In the genomic region with DNA sequence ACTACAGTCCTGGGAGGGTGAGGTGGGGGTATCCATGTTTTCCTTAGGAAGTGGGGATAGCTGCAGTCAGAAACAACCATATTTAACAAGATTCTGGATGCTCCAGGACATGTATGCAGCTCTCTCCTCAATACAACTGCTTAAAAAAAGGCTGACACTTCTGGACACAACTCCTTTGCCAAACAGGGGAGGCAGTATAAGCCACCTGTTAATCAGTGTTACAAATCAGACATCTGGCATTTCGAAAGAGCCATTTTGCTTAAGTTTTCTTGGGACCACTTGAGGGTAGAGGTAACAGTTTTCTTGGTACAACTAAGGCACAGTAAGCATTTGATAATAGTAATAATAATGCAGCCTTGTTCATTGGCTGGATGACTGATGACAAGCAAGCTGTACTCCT, we compare ENCODE assay signal across 20 cellular contexts. TPM values are rescaled to one million over a fixed set of nuclear protein-coding genes. Genes with fewer than 3 reads are reported as not detected.
"Had no signal": no experiment of that assay in that cellular context is flagged by ENCODE, and none has a peak within 500 bp of the region (broad histone marks: within the 10 kb centered on the region; RNA-seq: fewer than 3 reads in every experiment).

No MANE protein-coding gene starts in this region.

- H3K27me3 Mint-ChIP-seq: activated B cell treated with CpG ODN at 0.5 μM for 24 hours had no signal

- H3K27ac ChIP-seq: body of pancreas, sigmoid colon, thoracic aorta, upper lobe of right lung had no signal

- H3K9me3 ChIP-seq: body of pancreas, sigmoid colon, thoracic aorta, upper lobe of right lung had no signal

- DNase-seq: activated B cell treated with CpG ODN at 0.5 μM for 24 hours; activated CD4-positive, alpha-beta T cell treated with anti-CD3 and anti-CD28 coated beads for 48 hours; activated CD8-positive, alpha-beta T cell treated with anti-CD3 and anti-CD28 coated beads for 36 hours; activated effector memory CD4-positive, alpha-beta T cell treated with Interleukin-2 at 50 U/mL for 16 hours; activated naive CD4-positive, alpha-beta T cell treated with anti-CD3 and anti-CD28 coated beads, Interleukin-2, amount 50 U/mL, for 16 hours; activated T-cell treated with anti-CD3 and anti-CD28 coated beads, Interleukin-2, amount 50 U/mL, for 4 hours; amniotic stem cell; body of pancreas; effector memory CD4-positive, alpha-beta T cell; midbrain; sigmoid colon; stimulated activated CD4-positive, alpha-beta T cell treated with anti-CD3 and anti-CD28 coated beads, Interleukin-2, amount 100 ng/mL, for 24 hours; upper lobe of right lung had no signal

- H3K36me3 ChIP-seq: sigmoid colon, thoracic aorta, upper lobe of right lung had no signal

- H3K4me1 Mint-ChIP-seq: activated B cell treated with CpG ODN at 0.5 μM for 24 hours; central memory CD8-positive, alpha-beta T cell; stimulated activated effector memory CD8-positive, alpha-beta T cell treated with anti-CD3 and anti-CD28 coated beads, Interleukin-12 subunit alpha, Interleukin-12 subunit beta, amount 100 ng/mL, for 72 hours had no signal

- H3K27ac Mint-ChIP-seq: activated B cell treated with CpG ODN at 0.5 μM for 24 hours; activated CD8-positive, alpha-beta T cell treated with anti-CD3 and anti-CD28 coated beads for 36 hours; stimulated activated effector memory CD8-positive, alpha-beta T cell treated with anti-CD3 and anti-CD28 coated beads, Interleukin-12 subunit alpha, Interleukin-12 subunit beta, amount 100 ng/mL, for 72 hours had no signal

- H3K9me3 Mint-ChIP-seq: activated B cell treated with CpG ODN at 0.5 μM for 24 hours; activated CD8-positive, alpha-beta T cell treated with anti-CD3 and anti-CD28 coated beads for 36 hours; activated T-cell treated with anti-CD3 and anti-CD28 coated beads, Interleukin-2, amount 50 U/mL, for 4 hours; central memory CD8-positive, alpha-beta T cell; stimulated activated effector memory CD8-positive, alpha-beta T cell treated with anti-CD3 and anti-CD28 coated beads, Interleukin-12 subunit alpha, Interleukin-12 subunit beta, amount 100 ng/mL, for 72 hours had no signal

- H3K4me1 ChIP-seq: body of pancreas, sigmoid colon, upper lobe of right lung had no signal

- H3K4me3 Mint-ChIP-seq: activated B cell treated with CpG ODN at 0.5 μM for 24 hours; activated CD8-positive, alpha-beta T cell treated with anti-CD3 and anti-CD28 coated beads for 36 hours; activated T-cell treated with anti-CD3 and anti-CD28 coated beads, Interleukin-2, amount 50 U/mL, for 4 hours; central memory CD8-positive, alpha-beta T cell; stimulated activated effector memory CD8-positive, alpha-beta T cell treated with anti-CD3 and anti-CD28 coated beads, Interleukin-12 subunit alpha, Interleukin-12 subunit beta, amount 100 ng/mL, for 72 hours had no signal

- H3K4me3 ChIP-seq: body of pancreas, sigmoid colon, thoracic aorta, upper lobe of right lung had no signal

- ATAC-seq: activated CD8-positive, alpha-beta T cell treated with anti-CD3 and anti-CD28 coated beads for 36 hours; activated T-cell treated with anti-CD3 and anti-CD28 coated beads, Interleukin-2, amount 50 U/mL, for 4 hours; body of pancreas; stimulated activated effector memory CD8-positive, alpha-beta T cell treated with anti-CD3 and anti-CD28 coated beads, Interleukin-12 subunit alpha, Interleukin-12 subunit beta, amount 100 ng/mL, for 72 hours; upper lobe of right lung had no signal

- H3K27me3 ChIP-seq: body of pancreas, sigmoid colon, upper lobe of right lung had no signal

- H3K36me3 Mint-ChIP-seq: stimulated activated effector memory CD8-positive, alpha-beta T cell treated with anti-CD3 and anti-CD28 coated beads, Interleukin-12 subunit alpha, Interleukin-12 subunit beta, amount 100 ng/mL, for 72 hours had no signal

RNA-seq across cellular contexts. Expression of gene RPGRIP1, which starts 47.1 kb away (rescaled TPM):
- total RNA-seq: activated B cell treated with CpG ODN at 0.5 μM for 24 hours; activated CD8-positive, alpha-beta T cell treated with anti-CD3 and anti-CD28 coated beads for 36 hours; body of pancreas; myocyte; osteocyte; pulmonary artery endothelial cell; T-helper 2 cell treated with Interferon-gamma antibody and Interleukin-4, amounts not matched to agents 100 ng/mL and 5 ng/mL, for 36 hours; thoracic aorta had no signal
